29 cellular contexts compared by ENCODE assay signal in the genomic region with DNA sequence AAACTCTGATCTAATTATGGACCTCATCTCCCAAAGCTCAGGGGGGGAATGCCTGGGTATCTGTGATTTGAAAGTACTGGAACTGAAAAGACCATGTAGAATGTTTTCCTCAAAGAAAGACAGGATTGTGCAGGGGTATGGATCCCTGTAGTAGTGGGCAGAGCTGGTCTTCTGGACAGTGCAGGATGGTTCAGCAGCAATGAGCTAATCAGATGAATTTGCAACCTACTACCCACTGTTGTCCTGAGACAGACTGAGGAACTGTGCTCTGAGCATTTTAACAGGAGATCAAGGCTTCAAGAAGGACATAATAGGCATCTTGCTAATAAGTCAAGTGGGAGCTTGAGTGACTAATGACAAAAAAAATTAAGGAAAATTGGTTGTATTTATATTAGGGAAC.
A peak's percentile ranks its signal among the peaks of the same experiment; 100 is the strongest.
DNase-seq lines count a peak whose midpoint lies in the region; ATAC-seq, FAIRE-seq and TF ChIP-seq lines count a peak whose summit lies in the region.
"Had no signal": no experiment of that assay in that cellular context is flagged by ENCODE, and none has a peak within 500 bp of the region (broad histone marks: within the 10 kb centered on the region; RNA-seq: fewer than 3 reads in every experiment).

No MANE protein-coding gene starts in this region.

- TF ChIP-seq CTCF in HFFc6 (IDR thresholded peaks at IDR 0.05): no peak
- TF ChIP-seq CTCF in keratinocyte (optimal IDR thresholded peaks at IDR 0.05 in 1 of 3, IDR thresholded peaks at IDR 0.05 in 1 of 3, conservative IDR thresholded peaks at IDR 0.05 in 1 of 3; ENCODE audit: extremely low read depth in 1 of 3, insufficient read depth in 2 of 3, low read length in 3 of 3): no peak

- intact Hi-C loops in activated CD4-positive, alpha-beta T cell treated with anti-CD3 and anti-CD28 coated beads, Interleukin-2, amount 10 ng/mL, durations not matched to agents 24 days and 14 days (cut with micrococcal nuclease): loop anchor here (10.0 kb wide), 1 partner anchor 387 kb away; no protein-coding TSS in a partner anchor

- POLR2A ChIA-PET in activated naive CD8-positive, alpha-beta T cell treated with anti-CD3 and anti-CD28 coated beads, Interleukin-2, amount 10 ng/mL, durations not matched to agents 7 days and 5 days (lab: Charles Lee): interaction anchor here (1.8 kb wide), 1 partner anchor 19 kb away, joined by 5 read pairs; no protein-coding TSS in a partner anchor

- H3K27me3 Mint-ChIP-seq in activated CD4-positive, alpha-beta T cell treated with anti-CD3 and anti-CD28 coated beads, Interleukin-2, amount 10 ng/mL, durations not matched to agents 24 days and 14 days: no peaks in the 10 kb centered on the region
- no peaks in the 10 kb centered on the region; the same call in 1 of the 2 replicates for H3K27me3 Mint-ChIP-seq in HFFc6 (ENCODE audit: insufficient read depth)
- no peaks in the 10 kb centered on the region for H3K27me3 Mint-ChIP-seq in activated naive CD8-positive, alpha-beta T cell treated with anti-CD3 and anti-CD28 coated beads, Interleukin-2, amount 10 ng/mL, durations not matched to agents 7 days and 5 days

- dilution Hi-C loops in keratinocyte (cut with MboI; ENCODE audit: extremely low pct_ligation_motif_present, low sequenced_read_pairs): no loop called here

- H4K20me1 ChIP-seq in keratinocyte (ENCODE audit: control insufficient read depth, extremely low read depth, insufficient read depth, low read length): no peaks in the 10 kb centered on the region

- no peak overlapping the region for H3K4me2 ChIP-seq in keratinocyte (ENCODE audit: control insufficient read depth, extremely low read depth, insufficient read depth, low read depth, low read length)
- H3K4me2 ChIP-seq: neural progenitor cell had no signal

- H3K9me3 ChIP-seq in keratinocyte (ENCODE audit: control insufficient read depth, low read depth, low read length): no peaks in the 10 kb centered on the region
- H3K9me3 ChIP-seq: body of pancreas, HAP-1, left lung, psoas muscle, upper lobe of left lung had no signal

- H3K4me1 ChIP-seq in keratinocyte (ENCODE audit: control insufficient read depth, extremely low read depth, insufficient read depth, low read length): peaks cover 14% of the 10 kb centered on the region
- H3K4me1 ChIP-seq: body of pancreas, HAP-1, neural progenitor cell, upper lobe of left lung had no signal

- no peak overlapping the region for H3K4me3 ChIP-seq in keratinocyte (ENCODE audit: control insufficient read depth in 2 of 3, extremely low read depth in 1 of 3, insufficient read depth in 2 of 3, low read depth in 1 of 3, low read length in 3 of 3)
- H3K4me3 ChIP-seq: body of pancreas, HAP-1, left lung, neural progenitor cell, psoas muscle, skin epidermis, upper lobe of left lung had no signal

- peak overlapping the region; percentile 55 for H2AFZ ChIP-seq in keratinocyte (ENCODE audit: control insufficient read depth, low read length)
- H2AFZ ChIP-seq: neural progenitor cell had no signal

- H3K36me3 Mint-ChIP-seq in activated CD4-positive, alpha-beta T cell treated with anti-CD3 and anti-CD28 coated beads, Interleukin-2, amount 10 ng/mL, durations not matched to agents 24 days and 14 days (ENCODE audit: low read depth): peaks cover 38% of the 10 kb centered on the region
- H3K36me3 Mint-ChIP-seq in HFFc6 (ENCODE audit: low read depth): peaks cover 5% of the 10 kb centered on the region
- peaks cover 45% of the 10 kb centered on the region for H3K36me3 Mint-ChIP-seq in activated naive CD8-positive, alpha-beta T cell treated with anti-CD3 and anti-CD28 coated beads, Interleukin-2, amount 10 ng/mL, durations not matched to agents 7 days and 5 days
- H3K36me3 Mint-ChIP-seq: neural progenitor cell, WTC11 had no signal

- no peak overlapping the region for H3K9ac ChIP-seq in keratinocyte (ENCODE audit: control insufficient read depth, extremely low read depth, insufficient read depth, low read length)
- H3K9ac ChIP-seq: neural progenitor cell had no signal

- no peaks in the 10 kb centered on the region for H3K27me3 ChIP-seq in keratinocyte (ENCODE audit: control insufficient read depth, extremely low read depth, insufficient read depth, low read length)
- H3K27me3 ChIP-seq: body of pancreas, left lung, neural progenitor cell, upper lobe of left lung had no signal

- H3K79me2 ChIP-seq in keratinocyte (ENCODE audit: control insufficient read depth, insufficient read depth, low read length): no peaks in the 10 kb centered on the region

- peak; percentile 54 for DNase-seq in activated CD4-positive, alpha-beta T cell treated with anti-CD3 and anti-CD28 coated beads, Interleukin-2, amount 10 ng/mL, durations not matched to agents 24 days and 14 days
- no peak for DNase-seq in activated CD4-positive, alpha-beta T cell treated with anti-CD3 and anti-CD28 coated beads for 48 hours
- no peak for DNase-seq in HFFc6
- DNase-seq in activated naive CD8-positive, alpha-beta T cell treated with anti-CD3 and anti-CD28 coated beads, Interleukin-2, amount 10 ng/mL, durations not matched to agents 7 days and 5 days: no peak
- no peak for DNase-seq in keratinocyte (ENCODE audit: low read depth, low spot score)
- no peak for DNase-seq in ureter (ENCODE audit: low spot score)
- DNase-seq in inferior parietal cortex (ENCODE audit: extremely low spot score): no peak
- DNase-seq in midbrain (lab: John Stamatoyannopoulos, UW): no peak
- DNase-seq: 8988T; body of pancreas; EL; head of caudate nucleus; Karpas-422; NCI-H1048; NCI-H1930; NCI-H446; NK-92 treated with Interleukin-12 subunit alpha and Interleukin-12 subunit beta, amount 100 ng/mL, for 24 hours; stimulated activated CD4-positive, alpha-beta T cell treated with anti-CD3 and anti-CD28 coated beads, Interleukin-2, amount 100 ng/mL, for 24 hours; stimulated activated naive CD4-positive, alpha-beta T cell treated with Interleukin-2 at 50 U/mL for 16 hours had no signal

- no peak for ATAC-seq in activated naive CD8-positive, alpha-beta T cell treated with anti-CD3 and anti-CD28 coated beads, Interleukin-2, amount 10 ng/mL, durations not matched to agents 7 days and 5 days (ENCODE audit: low read depth)
- ATAC-seq: body of pancreas, psoas muscle, WTC11 had no signal

- peak overlapping the region; percentile 51 for H3K27ac Mint-ChIP-seq in activated CD4-positive, alpha-beta T cell treated with anti-CD3 and anti-CD28 coated beads, Interleukin-2, amount 10 ng/mL, durations not matched to agents 24 days and 14 days
- peak overlapping the region; percentile 91 for H3K27ac Mint-ChIP-seq in HFFc6
- H3K27ac Mint-ChIP-seq in activated naive CD8-positive, alpha-beta T cell treated with anti-CD3 and anti-CD28 coated beads, Interleukin-2, amount 10 ng/mL, durations not matched to agents 7 days and 5 days: peak overlapping the region; percentile 49
- H3K27ac Mint-ChIP-seq: B cell; neural progenitor cell; T-helper 2 cell treated with Interferon-gamma antibody and Interleukin-4, amounts not matched to agents 5 μg/mL and 100 μg/mL, for 36 hours; WTC11 had no signal

- no peaks in the 10 kb centered on the region for H3K9me1 ChIP-seq in keratinocyte (ENCODE audit: control insufficient read depth, extremely low read depth, insufficient read depth, low read length)

- no peaks in the 10 kb centered on the region for H3K36me3 ChIP-seq in keratinocyte (ENCODE audit: control insufficient read depth in 2 of 2, extremely low read depth in 1 of 2, insufficient read depth in 2 of 2, low read length in 2 of 2)
- H3K36me3 ChIP-seq: HAP-1, neural progenitor cell, upper lobe of left lung had no signal

- no peak for FAIRE-seq in keratinocyte (lab: Jason Lieb, UNC)
- FAIRE-seq: colon had no signal

- H3K27ac ChIP-seq in keratinocyte (ENCODE audit: control insufficient read depth, insufficient read depth, low read length): peak overlapping the region; percentile 13
- H3K27ac ChIP-seq: body of pancreas, neural progenitor cell, psoas muscle, upper lobe of left lung had no signal

- H3K9me3 Mint-ChIP-seq in activated CD4-positive, alpha-beta T cell treated with anti-CD3 and anti-CD28 coated beads, Interleukin-2, amount 10 ng/mL, durations not matched to agents 24 days and 14 days: no peaks in the 10 kb centered on the region
- H3K9me3 Mint-ChIP-seq in HFFc6: no peaks in the 10 kb centered on the region
- no peaks in the 10 kb centered on the region for H3K9me3 Mint-ChIP-seq in activated naive CD8-positive, alpha-beta T cell treated with anti-CD3 and anti-CD28 coated beads, Interleukin-2, amount 10 ng/mL, durations not matched to agents 7 days and 5 days
- H3K9me3 Mint-ChIP-seq: neural progenitor cell; T-helper 2 cell treated with Interferon-gamma antibody and Interleukin-4, amounts not matched to agents 5 μg/mL and 100 μg/mL, for 36 hours had no signal

- peaks cover 59% of the 10 kb centered on the region for H3K4me1 Mint-ChIP-seq in activated CD4-positive, alpha-beta T cell treated with anti-CD3 and anti-CD28 coated beads, Interleukin-2, amount 10 ng/mL, durations not matched to agents 24 days and 14 days
- H3K4me1 Mint-ChIP-seq in HFFc6 (ENCODE audit: low read depth): peaks cover 45% of the 10 kb centered on the region
- peaks cover 66% of the 10 kb centered on the region for H3K4me1 Mint-ChIP-seq in activated naive CD8-positive, alpha-beta T cell treated with anti-CD3 and anti-CD28 coated beads, Interleukin-2, amount 10 ng/mL, durations not matched to agents 7 days and 5 days
- H3K4me1 Mint-ChIP-seq: B cell, neural progenitor cell, WTC11 had no signal

- H3K4me3 Mint-ChIP-seq in activated CD4-positive, alpha-beta T cell treated with anti-CD3 and anti-CD28 coated beads, Interleukin-2, amount 10 ng/mL, durations not matched to agents 24 days and 14 days: peak overlapping the region; percentile 7
- no peak overlapping the region for H3K4me3 Mint-ChIP-seq in HFFc6
- no peak overlapping the region for H3K4me3 Mint-ChIP-seq in activated naive CD8-positive, alpha-beta T cell treated with anti-CD3 and anti-CD28 coated beads, Interleukin-2, amount 10 ng/mL, durations not matched to agents 7 days and 5 days
- H3K4me3 Mint-ChIP-seq: B cell; neural progenitor cell; T-helper 2 cell treated with Interferon-gamma antibody and Interleukin-4, amounts not matched to agents 5 μg/mL and 100 μg/mL, for 36 hours; WTC11 had no signal
